Comparison of ENCODE assay signal across 21 cellular contexts in genomic region chr3:85935171-85935570, GRCh38.
"Had no signal": no experiment of that assay in that cellular context is flagged by ENCODE, and none has a peak within 500 bp of the region (broad histone marks: within the 10 kb centered on the region; RNA-seq: fewer than 3 reads in every experiment).

No MANE protein-coding gene starts in this region.

- ATAC-seq: HepG2, Panc1, PC-3, T-cell had no signal

- H3K9ac ChIP-seq: SK-N-SH had no signal

- H3K4me2 ChIP-seq: SK-N-SH had no signal

- H3K9me2 ChIP-seq: SK-N-SH had no signal

- H3K27ac ChIP-seq: RWPE1 had no signal

- H3K9me3 ChIP-seq: SK-N-SH had no signal

- DNase-seq: IMR-90, Kasumi-1, KG1, MM.1S, NCI-H1092 treated with DMSO at 0.1 percent for 48 hours, NCI-H1436, NCI-H187, NCI-H2029, NCI-H2081 treated with DMSO at 0.1 percent for 48 hours, NCI-H2227 treated with DMSO at 0.1 percent for 48 hours, NCI-H524, NCI-H526 treated with DMSO at 0.1 percent for 48 hours, NCI-H774, PC-3, SHP77, SK-N-SH, SW 1271, T-cell had no signal
